25 cellular contexts compared by ENCODE assay signal in the genomic region with DNA sequence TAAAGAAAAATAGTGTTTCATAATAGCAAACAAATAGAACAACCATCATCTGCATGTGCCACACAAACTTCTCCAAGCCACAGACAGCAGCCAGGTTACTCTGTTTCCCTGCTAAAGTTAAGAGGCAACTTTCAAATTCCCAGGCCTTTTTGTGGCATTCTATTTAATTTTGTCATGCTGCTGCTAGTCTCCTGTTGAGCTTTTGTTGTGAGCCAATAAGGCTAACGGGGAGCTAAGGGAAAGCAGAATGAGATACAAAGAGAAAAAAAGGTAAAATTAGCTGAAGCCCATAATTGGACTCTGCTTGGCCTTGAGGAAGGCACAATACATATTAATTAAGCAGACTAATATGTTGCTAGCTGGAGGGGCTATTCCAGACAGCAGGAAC.
"Had no signal": no experiment of that assay in that cellular context is flagged by ENCODE, and none has a peak within 500 bp of the region (broad histone marks: within the 10 kb centered on the region; RNA-seq: fewer than 3 reads in every experiment).

No MANE protein-coding gene starts in this region.

- ATAC-seq: activated CD8-positive, alpha-beta T cell treated with anti-CD3 and anti-CD28 coated beads, Interleukin-2, amount 10 ng/mL, durations not matched to agents 7 days and 5 days; left lung; natural killer cell treated with Interleukin-12 subunit alpha and Interleukin-12 subunit beta and Interleukin-15 and Interleukin-18, amount 100 ng/mL, for 72 hours; sciatic nerve; stimulated activated naive B cell treated with anti-CD40 and anti-IgM and Interleukin-4, amounts not matched to agents 10 μg/mL and 1 μg/mL and 100 μg/mL, for 72 hours had no signal

- H3K4me1 ChIP-seq: left lung, vagina had no signal

- H3K36me3 ChIP-seq: brain microvascular endothelial cell, heart right ventricle, left lung, thoracic aorta, vagina had no signal

- H3K27ac ChIP-seq: brain microvascular endothelial cell, epithelial cell of prostate, heart right ventricle, left lung, thoracic aorta, vagina, VCaP had no signal

- H3K4me1 Mint-ChIP-seq: activated naive CD4-positive, alpha-beta T cell treated with anti-CD3 and anti-CD28 coated beads, Interleukin-2, amount 50 U/mL, for 24 hours had no signal

- FAIRE-seq: colon, small intestine had no signal

- H3K27ac Mint-ChIP-seq: activated CD8-positive, alpha-beta T cell treated with anti-CD3 and anti-CD28 coated beads, Interleukin-2, amount 10 ng/mL, durations not matched to agents 7 days and 5 days; activated naive CD4-positive, alpha-beta T cell treated with anti-CD3 and anti-CD28 coated beads, Interleukin-2, amount 50 U/mL, for 24 hours; activated T-helper 1 cell treated with anti-CD3 and anti-CD28 coated beads, Interleukin-12 subunit alpha, Interleukin-12 subunit beta, Interleukin-2, Interleukin-4 antibody, amounts not matched to agents 30 ng/mL and 10 ng/mL and 1 ng/mL, durations not matched to agents 14 hours and 24 hours and 36 hours; immature natural killer cell; natural killer cell treated with Interleukin-12 subunit alpha and Interleukin-12 subunit beta and Interleukin-15 and Interleukin-18, amount 100 ng/mL, for 72 hours; stimulated activated naive B cell treated with anti-CD40 and anti-IgM and Interleukin-4, amounts not matched to agents 10 μg/mL and 1 μg/mL and 100 μg/mL, for 72 hours; type B pancreatic cell had no signal

- H3K4me3 Mint-ChIP-seq: activated CD8-positive, alpha-beta T cell treated with anti-CD3 and anti-CD28 coated beads, Interleukin-2, amount 10 ng/mL, durations not matched to agents 7 days and 5 days; activated naive CD4-positive, alpha-beta T cell treated with anti-CD3 and anti-CD28 coated beads, Interleukin-2, amount 50 U/mL, for 24 hours; activated T-helper 1 cell treated with anti-CD3 and anti-CD28 coated beads, Interleukin-12 subunit alpha, Interleukin-12 subunit beta, Interleukin-2, Interleukin-4 antibody, amounts not matched to agents 30 ng/mL and 10 ng/mL and 1 ng/mL, durations not matched to agents 14 hours and 24 hours and 36 hours; immature natural killer cell; natural killer cell treated with Interleukin-12 subunit alpha and Interleukin-12 subunit beta and Interleukin-15 and Interleukin-18, amount 100 ng/mL, for 72 hours; stimulated activated naive B cell treated with anti-CD40 and anti-IgM and Interleukin-4, amounts not matched to agents 10 μg/mL and 1 μg/mL and 100 μg/mL, for 72 hours; type B pancreatic cell had no signal

- H3K4me3 ChIP-seq: heart right ventricle, left lung, thoracic aorta, vagina had no signal

- H3K27me3 Mint-ChIP-seq: activated naive CD4-positive, alpha-beta T cell treated with anti-CD3 and anti-CD28 coated beads, Interleukin-2, amount 50 U/mL, for 24 hours had no signal

- H3K36me3 Mint-ChIP-seq: activated naive CD4-positive, alpha-beta T cell treated with anti-CD3 and anti-CD28 coated beads, Interleukin-2, amount 50 U/mL, for 24 hours; immature natural killer cell; natural killer cell treated with Interleukin-12 subunit alpha and Interleukin-12 subunit beta and Interleukin-15 and Interleukin-18, amount 100 ng/mL, for 72 hours; stimulated activated naive B cell treated with anti-CD40 and anti-IgM and Interleukin-4, amounts not matched to agents 10 μg/mL and 1 μg/mL and 100 μg/mL, for 72 hours; type B pancreatic cell had no signal

- H3K9me3 ChIP-seq: heart right ventricle, left lung, thoracic aorta, vagina had no signal

- DNase-seq: activated CD4-positive, alpha-beta T cell treated with anti-CD3 and anti-CD28 coated beads, Interleukin-2, amount 50 U/mL, for 1 hour; activated CD4-positive, CD25-positive, alpha-beta regulatory T cell treated with anti-CD3 and anti-CD28 coated beads, Interleukin-2, amount 50 U/mL, for 72 hours; activated CD8-positive, alpha-beta T cell treated with anti-CD3 and anti-CD28 coated beads, Interleukin-2, amount 10 ng/mL, durations not matched to agents 7 days and 5 days; activated gamma-delta T cell treated with Interleukin-2 at 50 U/mL for 16 hours; brain microvascular endothelial cell; central memory CD4-positive, alpha-beta T cell; heart right ventricle; immature natural killer cell; left lung; midbrain; occipital lobe; small intestine; stimulated activated CD4-positive, alpha-beta T cell treated with anti-CD3 and anti-CD28 coated beads, Interleukin-2, amount 100 ng/mL, for 24 hours; stimulated activated naive B cell treated with anti-CD40 and anti-IgM and Interleukin-4, amounts not matched to agents 10 μg/mL and 1 μg/mL and 100 μg/mL, for 72 hours; T-helper 2 cell had no signal

- H3K9me3 Mint-ChIP-seq: activated naive CD4-positive, alpha-beta T cell treated with anti-CD3 and anti-CD28 coated beads, Interleukin-2, amount 50 U/mL, for 24 hours; activated T-helper 1 cell treated with anti-CD3 and anti-CD28 coated beads, Interleukin-12 subunit alpha, Interleukin-12 subunit beta, Interleukin-2, Interleukin-4 antibody, amounts not matched to agents 30 ng/mL and 10 ng/mL and 1 ng/mL, durations not matched to agents 14 hours and 24 hours and 36 hours; natural killer cell treated with Interleukin-12 subunit alpha and Interleukin-12 subunit beta and Interleukin-15 and Interleukin-18, amount 100 ng/mL, for 72 hours; type B pancreatic cell had no signal

- H3K27me3 ChIP-seq: brain microvascular endothelial cell, heart right ventricle, left lung, vagina had no signal
